9 cellular contexts compared by ENCODE assay signal in genomic region chr1:210234254-210234747, GRCh38. TPM values are rescaled to one million over a fixed set of nuclear protein-coding genes. Genes with fewer than 3 reads are reported as not detected.
DNase-seq lines count a peak whose midpoint lies in the region; ATAC-seq, FAIRE-seq and TF ChIP-seq lines count a peak whose summit lies in the region.
"Had no signal": no experiment of that assay in that cellular context is flagged by ENCODE, and none has a peak within 500 bp of the region (broad histone marks: within the 10 kb centered on the region; RNA-seq: fewer than 3 reads in every experiment).

No MANE protein-coding gene starts in this region.

- TF ChIP-seq CTCF in D721Med (IDR thresholded peaks at IDR 0.05; ENCODE audit: insufficient read depth, missing control alignments) = no peak
- no peak for TF ChIP-seq CTCF in progenitor cell of endocrine pancreas (IDR thresholded peaks at IDR 0.05; ENCODE audit: unreplicated experiment)

- peak overlapping the region; percentile 47 to 48 for H3K27ac ChIP-seq in esophagus (ENCODE audit: low read depth in 2 of 2, low read length in 1 of 2)

- peak; percentile 32 for FAIRE-seq in D721Med (lab: Jason Lieb, UNC)
- FAIRE-seq: colon had no signal

- no peak overlapping the region for H3K27ac Mint-ChIP-seq in progenitor cell of endocrine pancreas

- no peak for DNase-seq in D721Med (ENCODE audit: insufficient read length, low spot score)
- DNase-seq in NCI-H2227 (lab: John Stamatoyannopoulos, UW; ENCODE audit: unreplicated experiment) = peak; percentile 77
- no peak for DNase-seq in progenitor cell of endocrine pancreas (ENCODE audit: low spot score, unreplicated experiment)
- DNase-seq in KG1 (lab: John Stamatoyannopoulos, UW) = no peak
- no peak for DNase-seq in SW 1271 (lab: John Stamatoyannopoulos, UW)
- no peak for DNase-seq in NCI-H1694 (lab: John Stamatoyannopoulos, UW)

- peaks cover 0 to 8% of the 10 kb centered on the region in 2 donors for H3K4me1 ChIP-seq in esophagus (ENCODE audit: control insufficient read depth in 2 of 2, insufficient read depth in 2 of 2, low read length in 1 of 2)

- H3K9me3 Mint-ChIP-seq in progenitor cell of endocrine pancreas (ENCODE audit: low read depth) = no peaks in the 10 kb centered on the region

- peak overlapping the region; percentile 60 to 70 for H3K4me3 ChIP-seq in esophagus (ENCODE audit: low read depth in 1 of 2, low read length in 2 of 2)

- no peak for ATAC-seq in HG02938 (IDR thresholded peaks at IDR 0.05; ENCODE audit: unreplicated experiment)

- peaks cover 5% of the 10 kb centered on the region for H3K4me1 Mint-ChIP-seq in progenitor cell of endocrine pancreas (ENCODE audit: low read depth)

- peaks cover 61% of the 10 kb centered on the region for H3K27me3 Mint-ChIP-seq in progenitor cell of endocrine pancreas

- peaks cover 0 to 2% of the 10 kb centered on the region in 2 donors for H3K27me3 ChIP-seq in esophagus (ENCODE audit: control insufficient read depth in 1 of 2, insufficient read depth in 2 of 2, low read length in 2 of 2)

- 16 to 25% methylated on average over 15 of the region's 15 CpGs for WGBS in esophagus, 2 donors

- no peaks in the 10 kb centered on the region for H3K9me3 ChIP-seq in esophagus (ENCODE audit: control insufficient read depth in 2 of 2, insufficient read depth in 1 of 2, low read depth in 1 of 2, low read length in 1 of 2)

- peak overlapping the region; percentile 37 for H3K4me3 Mint-ChIP-seq in progenitor cell of endocrine pancreas (ENCODE audit: low read depth)

- no peaks in the 10 kb centered on the region for H3K36me3 ChIP-seq in esophagus (ENCODE audit: control insufficient read depth in 2 of 2, insufficient read depth in 2 of 2, low read length in 1 of 2)

- H3K36me3 Mint-ChIP-seq in progenitor cell of endocrine pancreas (ENCODE audit: insufficient read depth) = no peaks in the 10 kb centered on the region

RNA-seq across cellular contexts. Expression of gene SERTAD4, which starts 1.7 kb away (rescaled TPM):
- polyA plus RNA-seq in esophagus = 1 to 10 TPM; 3.0 to 4.2 TPM
- 1.1 and 1.8 TPM in 2 replicates for total RNA-seq in progenitor cell of endocrine pancreas
